ENCODE assay signal across 8 cellular contexts in the genomic region with DNA sequence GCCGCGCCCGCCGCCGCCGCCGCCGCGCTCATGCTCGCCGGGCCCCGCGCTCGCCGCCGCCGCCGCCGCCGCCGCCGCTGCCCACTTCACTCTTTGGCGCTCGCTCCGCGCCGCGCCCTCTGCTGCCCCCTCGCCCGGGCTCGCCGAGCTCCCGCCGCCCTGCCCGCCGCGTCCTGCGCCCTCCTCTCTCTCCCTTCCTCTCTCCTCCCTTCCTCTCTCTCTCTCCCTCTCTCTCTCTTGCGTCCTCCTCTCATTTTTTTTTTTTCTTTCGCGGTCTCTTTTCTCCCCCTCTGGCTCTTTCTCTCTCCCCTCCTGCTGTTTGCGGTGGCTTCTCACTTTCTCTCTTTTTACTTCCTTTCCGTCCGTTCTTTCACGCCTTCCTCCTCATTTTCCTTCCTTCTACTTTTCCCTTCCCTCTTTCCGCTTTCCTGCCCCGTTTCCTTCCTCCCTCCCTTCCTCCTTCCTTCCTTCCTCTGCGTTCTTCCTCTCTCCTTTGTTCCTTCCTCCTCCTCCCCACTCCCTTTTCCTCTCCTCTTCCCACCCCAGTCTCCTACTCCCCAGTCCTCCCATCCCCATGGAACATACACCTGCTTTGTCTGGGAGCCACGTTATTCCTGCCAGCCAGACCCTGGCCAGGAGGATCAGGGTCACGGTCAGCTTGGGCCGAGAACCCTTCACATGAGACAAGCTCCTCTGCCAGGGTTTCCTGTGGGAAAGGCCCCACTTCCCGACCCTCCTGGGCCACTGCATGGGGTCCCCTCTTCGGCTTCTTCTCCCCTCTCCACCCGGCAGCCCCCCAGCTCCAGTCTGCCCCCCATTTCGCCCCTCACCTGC. TPM values are rescaled to one million over a fixed set of nuclear protein-coding genes. Genes with fewer than 3 reads are reported as not detected.
DNase-seq lines count a peak whose midpoint lies in the region; ATAC-seq and TF ChIP-seq lines count a peak whose summit lies in the region.

No MANE protein-coding gene starts in this region.

- no peak for TF ChIP-seq CTCF in Calu3 (IDR thresholded peaks at IDR 0.05; ENCODE audit: unreplicated experiment)
- no peak for TF ChIP-seq CTCF in omental fat pad (IDR thresholded peaks at IDR 0.05)

- DNase-seq in Calu3, result no peak
- DNase-seq in NCI-H2029 treated with DMSO at 0.1 percent for 48 hours (lab: John Stamatoyannopoulos, UW), result peak; percentile 25
- DNase-seq in effector memory CD8-positive, alpha-beta T cell, result no peak
- DNase-seq in omental fat pad (ENCODE audit: low spot score), result no peak
- no peak for DNase-seq in activated CD8-positive, alpha-beta memory T cell treated with anti-CD3 and anti-CD28 coated beads, Interleukin-2, amount 50 U/mL, for 48 hours
- DNase-seq in NCI-H774 (lab: John Stamatoyannopoulos, UW), result no peak

- peak; percentile 44 for ATAC-seq in effector memory CD8-positive, alpha-beta T cell (replicated peaks)
- ATAC-seq in omental fat pad (ENCODE audit: low FRiP score) (peak; percentile 55), GM21423 (IDR thresholded peaks at IDR 0.05; ENCODE audit: unreplicated experiment) (no peak), GM19035 (IDR thresholded peaks at IDR 0.05; ENCODE audit: unreplicated experiment) (no peak)

- H3K4me1 Mint-ChIP-seq in Calu3 (ENCODE audit: low read depth, unreplicated experiment), result no peaks in the 10 kb centered on the region
- H3K4me1 Mint-ChIP-seq in effector memory CD8-positive, alpha-beta T cell (ENCODE audit: low read depth in 2 of 2), result peaks cover 10 to 12% of the 10 kb centered on the region in 2 donors

- intact Hi-C loops in Calu3 (cut with micrococcal nuclease; ENCODE audit: unreplicated experiment), result loop anchor here (10.0 kb wide), 1 partner anchor 293 kb away; no protein-coding TSS in a partner anchor

- peak overlapping the region; percentile 39 for H3K4me3 Mint-ChIP-seq in Calu3 (ENCODE audit: low read depth, unreplicated experiment)
- peak overlapping the region; percentile 66 to 79 for H3K4me3 Mint-ChIP-seq in effector memory CD8-positive, alpha-beta T cell

- no peak overlapping the region for H3K27ac Mint-ChIP-seq in Calu3 (ENCODE audit: unreplicated experiment)
- no peak overlapping the region for H3K27ac Mint-ChIP-seq in effector memory CD8-positive, alpha-beta T cell

- H3K36me3 Mint-ChIP-seq in Calu3 (ENCODE audit: insufficient read depth, unreplicated experiment), result no peaks in the 10 kb centered on the region
- no peaks in the 10 kb centered on the region for H3K36me3 Mint-ChIP-seq in effector memory CD8-positive, alpha-beta T cell (ENCODE audit: insufficient read depth)

- CTCF ChIA-PET in Calu3 (lab: Charles Lee), result interaction anchor here (0.6 kb wide), 2 partner anchors 14 to 138 kb away, joined by 3 read pairs; no protein-coding TSS in a partner anchor

- H3K27me3 Mint-ChIP-seq in Calu3 (ENCODE audit: unreplicated experiment), result peaks cover 44% of the 10 kb centered on the region
- peaks cover 32 to 39% of the 10 kb centered on the region in 2 donors for H3K27me3 Mint-ChIP-seq in effector memory CD8-positive, alpha-beta T cell

- BruUV-seq in Calu3 (replicated peaks; lab: Mats Ljungman, UMichigan), result no TSS peak

- H3K9me3 Mint-ChIP-seq in Calu3 (ENCODE audit: low read depth, unreplicated experiment), result no peaks in the 10 kb centered on the region
- no peaks in the 10 kb centered on the region for H3K9me3 Mint-ChIP-seq in effector memory CD8-positive, alpha-beta T cell

RNA-seq across cellular contexts. Expression of gene SHISAL1, which starts 19.3 kb away (rescaled TPM):
- total RNA-seq in Calu3 (2022), result not detected in 2 replicates
- total RNA-seq in omental fat pad, result 1 to 10 TPM in 1 of 4 donors, under 1 TPM in 3; 0.47 to 1.9 (median 0.75) TPM

Comparison
In these comparisons a context has a peak if more than half of its experiments do, and no peak if none do; other contexts are left out.
1. ATAC-seq: peak in effector memory CD8-positive, alpha-beta T cell (single experiment) and omental fat pad (single experiment); none in GM21423 (single experiment) and GM19035 (single experiment).